In the genomic region with DNA sequence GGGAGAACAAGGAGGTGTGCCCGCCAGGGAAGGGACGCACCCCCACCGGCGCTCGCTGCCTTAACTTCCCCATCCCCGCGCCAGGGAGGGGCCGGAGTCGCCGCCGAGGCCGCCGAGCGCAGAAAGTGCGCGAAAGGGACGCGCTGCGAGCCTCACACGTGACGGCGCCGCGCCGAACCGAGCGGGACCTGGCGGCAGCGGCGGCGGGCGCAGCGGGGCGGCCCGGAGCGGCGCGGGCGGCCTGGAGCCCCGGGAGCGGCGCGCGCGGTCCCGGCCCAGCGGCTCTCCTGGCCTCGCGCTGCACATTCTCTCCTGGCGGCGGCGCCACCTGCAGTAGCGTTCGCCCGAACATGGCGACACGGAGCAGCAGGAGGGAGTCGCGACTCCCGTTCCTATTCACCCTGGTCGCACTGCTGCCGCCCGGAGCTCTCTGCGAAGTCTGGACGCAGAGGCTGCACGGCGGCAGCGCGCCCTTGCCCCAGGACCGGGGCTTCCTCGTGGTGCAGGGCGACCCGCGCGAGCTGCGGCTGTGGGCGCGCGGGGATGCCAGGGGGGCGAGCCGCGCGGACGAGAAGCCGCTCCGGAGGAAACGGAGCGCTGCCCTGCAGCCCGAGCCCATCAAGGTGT, we compare ENCODE assay signal across 8 cellular contexts. TPM values are rescaled to one million over a fixed set of nuclear protein-coding genes. Genes with fewer than 3 reads are reported as not detected.
DNase-seq lines count a peak whose midpoint lies in the region; ATAC-seq, FAIRE-seq and TF ChIP-seq lines count a peak whose summit lies in the region.

A gene with protein sequence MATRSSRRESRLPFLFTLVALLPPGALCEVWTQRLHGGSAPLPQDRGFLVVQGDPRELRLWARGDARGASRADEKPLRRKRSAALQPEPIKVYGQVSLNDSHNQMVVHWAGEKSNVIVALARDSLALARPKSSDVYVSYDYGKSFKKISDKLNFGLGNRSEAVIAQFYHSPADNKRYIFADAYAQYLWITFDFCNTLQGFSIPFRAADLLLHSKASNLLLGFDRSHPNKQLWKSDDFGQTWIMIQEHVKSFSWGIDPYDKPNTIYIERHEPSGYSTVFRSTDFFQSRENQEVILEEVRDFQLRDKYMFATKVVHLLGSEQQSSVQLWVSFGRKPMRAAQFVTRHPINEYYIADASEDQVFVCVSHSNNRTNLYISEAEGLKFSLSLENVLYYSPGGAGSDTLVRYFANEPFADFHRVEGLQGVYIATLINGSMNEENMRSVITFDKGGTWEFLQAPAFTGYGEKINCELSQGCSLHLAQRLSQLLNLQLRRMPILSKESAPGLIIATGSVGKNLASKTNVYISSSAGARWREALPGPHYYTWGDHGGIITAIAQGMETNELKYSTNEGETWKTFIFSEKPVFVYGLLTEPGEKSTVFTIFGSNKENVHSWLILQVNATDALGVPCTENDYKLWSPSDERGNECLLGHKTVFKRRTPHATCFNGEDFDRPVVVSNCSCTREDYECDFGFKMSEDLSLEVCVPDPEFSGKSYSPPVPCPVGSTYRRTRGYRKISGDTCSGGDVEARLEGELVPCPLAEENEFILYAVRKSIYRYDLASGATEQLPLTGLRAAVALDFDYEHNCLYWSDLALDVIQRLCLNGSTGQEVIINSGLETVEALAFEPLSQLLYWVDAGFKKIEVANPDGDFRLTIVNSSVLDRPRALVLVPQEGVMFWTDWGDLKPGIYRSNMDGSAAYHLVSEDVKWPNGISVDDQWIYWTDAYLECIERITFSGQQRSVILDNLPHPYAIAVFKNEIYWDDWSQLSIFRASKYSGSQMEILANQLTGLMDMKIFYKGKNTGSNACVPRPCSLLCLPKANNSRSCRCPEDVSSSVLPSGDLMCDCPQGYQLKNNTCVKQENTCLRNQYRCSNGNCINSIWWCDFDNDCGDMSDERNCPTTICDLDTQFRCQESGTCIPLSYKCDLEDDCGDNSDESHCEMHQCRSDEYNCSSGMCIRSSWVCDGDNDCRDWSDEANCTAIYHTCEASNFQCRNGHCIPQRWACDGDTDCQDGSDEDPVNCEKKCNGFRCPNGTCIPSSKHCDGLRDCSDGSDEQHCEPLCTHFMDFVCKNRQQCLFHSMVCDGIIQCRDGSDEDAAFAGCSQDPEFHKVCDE (N-terminal part only) (plus strand): TSS at position 333 of the 627 bp plus-strand sequence. CDS start 18 bp downstream, at position 351.

- H3K4me1 ChIP-seq in K562 (replicated peaks in 1 of 2; ENCODE audit: control insufficient read depth in 2 of 2, insufficient read depth in 2 of 2, low read length in 2 of 2), result peaks cover 0 to 9% of the 10 kb centered on the region in 2 experiments; a peak in 2 of 5 replicates

- peaks cover 12 to 36% of the 10 kb centered on the region in 2 experiments; a peak in 4 of 5 replicates for H3K27me3 ChIP-seq in K562 (ENCODE audit: control insufficient read depth in 2 of 2, insufficient read depth in 2 of 2, low read length in 2 of 2)

- TF ChIP-seq CTCF in K562 (IDR thresholded peaks at IDR 0.05 in 2 of 3, conservative IDR thresholded peaks at IDR 0.05 in 1 of 3; ENCODE audit: insufficient read depth in 2 of 3, low read depth in 1 of 3, low read length in 3 of 3), result peak; percentile 16 to 37 (median 19); a peak in 3 of 6 replicates

- POLR2A ChIA-PET in K562 (lab: Yijun Ruan, JAX), result no interaction called here

- H3K9me3 ChIP-seq in KOPT-K1 (ENCODE audit: insufficient read depth, low read length, poor library complexity, severe bottlenecking) (peaks cover 7% of the 10 kb centered on the region), K562 (replicated peaks; ENCODE audit: control insufficient read depth, insufficient read depth, low read depth, low read length) (no peaks in the 10 kb centered on the region)

- no peak within 1 kb of the TSS for H3K4me2 ChIP-seq in K562 (ENCODE audit: insufficient read depth, low read length)

- TF ChIP-seq POLR2A in K562 (conservative IDR thresholded peaks at IDR 0.05), result no peak

- in situ Hi-C loops in K562 (cut with MboI), result no loop called here

- no peak for TF ChIP-seq EP300 in K562 (IDR thresholded peaks at IDR 0.05; ENCODE audit: low read length)

- H2AFZ ChIP-seq in K562 (ENCODE audit: low read depth, low read length), result no peak within 1 kb of the TSS

- H3K36me3 ChIP-seq in KOPT-K1 (ENCODE audit: insufficient read depth, low read length), result no peaks in the 10 kb centered on the region
- H3K36me3 ChIP-seq in K562 (ENCODE audit: control insufficient read depth, insufficient read depth, low read length), result no peaks in the 10 kb centered on the region

- H3K9ac ChIP-seq in K562 (ENCODE audit: insufficient read depth in 1 of 2, low read depth in 2 of 2, low read length in 2 of 2), result no peak within 1 kb of the TSS

- H3K27ac ChIP-seq in KOPT-K1 (ENCODE audit: low read depth, low read length, poor library complexity, severe bottlenecking) (peak within 1 kb of the TSS; percentile 63), K562 (ENCODE audit: extremely low read depth, low read depth, low read length) (no peak within 1 kb of the TSS)

- no peak for FAIRE-seq in K562 (lab: Jason Lieb, UNC)

- 10% methylated on average over 46 of the region's 89 CpGs for WGBS in K562 (ENCODE audit: insufficient coverage, low coverage, missing lambda C conversion rate)

- H4K20me1 ChIP-seq in K562 (replicated peaks; ENCODE audit: control insufficient read depth, insufficient read depth, low read length), result no peaks in the 10 kb centered on the region

- no peaks in the 10 kb centered on the region for H3K79me2 ChIP-seq in K562 (ENCODE audit: control insufficient read depth, insufficient read depth, low read length)

- DNase-seq in DMS79 treated with DMSO at 0.1 percent for 48 hours (lab: John Stamatoyannopoulos, UW) (peak; percentile 84), T-helper 2 cell (peak; percentile 33 to 87 (median 69)), K562 (ENCODE audit: extremely low read depth in 1 of 4, low spot score in 3 of 4) (peak; percentile 19 to 25 (median 24)), skeletal muscle cell (ENCODE audit: low read depth) (no peak), DMS114 treated with DMSO at 0.1 percent for 48 hours (lab: John Stamatoyannopoulos, UW; ENCODE audit: unreplicated experiment) (no peak)

- BruUV-seq in K562 (replicated peaks; lab: Mats Ljungman, UMichigan), result no TSS peak

- intact Hi-C loops in K562 (cut with micrococcal nuclease), result loop anchor here (10.0 kb wide), 1 partner anchor 143 kb away; no protein-coding TSS in a partner anchor

- no peaks in the 10 kb centered on the region for H3K9me1 ChIP-seq in K562 (ENCODE audit: control insufficient read depth, insufficient read depth, low read length)

- CTCF ChIA-PET in K562 (lab: Yijun Ruan, JAX; ENCODE audit: low intra/inter-chr PET ratio), result no interaction called here

- no peak for TF ChIP-seq RAD21 in K562 (CRISPR knock-in tag; conservative IDR thresholded peaks at IDR 0.05 in 1 of 2, IDR thresholded peaks at IDR 0.05 in 1 of 2)

- peak within 1 kb of the TSS; percentile 13; the same call in 1 of the 2 replicates for H3K4me3 ChIP-seq in K562
- H3K4me3 ChIP-seq in iPS-11a (ENCODE audit: low read depth, low read length), result peak within 1 kb of the TSS; percentile 82
- peak within 1 kb of the TSS; percentile 58 for H3K4me3 ChIP-seq in skeletal muscle cell (ENCODE audit: low read depth, low read length)

- ATAC-seq in GM21529 (IDR thresholded peaks at IDR 0.05; ENCODE audit: unreplicated experiment) (peak; percentile 50), K562 (peak; percentile 94)

TF ChIP-seq in K562, 482 proteins besides CTCF, POLR2A, EP300 and RAD21 (continues in another document):
- TF ChIP-seq ELF1 (tag; IDR thresholded peaks at IDR 0.05) (no peak), MYC (IDR thresholded peaks at IDR 0.05; ENCODE audit: low read depth, low read length) (no peak), MYC (CRISPR knock-in tag; IDR thresholded peaks at IDR 0.05; ENCODE audit: borderline replicate concordance, low read depth) (no peak), HDAC3 (IDR thresholded peaks at IDR 0.05; ENCODE audit: borderline replicate concordance, partially characterized antibody) (no peak), YY1 (IDR thresholded peaks at IDR 0.05; ENCODE audit: borderline replicate concordance in 1 of 3, control insufficient read depth in 1 of 3, extremely low read depth in 1 of 3, insufficient read depth in 3 of 3, insufficient read length in 1 of 3, insufficient replicate concordance in 2 of 3, low read depth in 1 of 3, low read length in 2 of 3) (peak in 2 of 3 experiments; percentile 45 to 51)

RNA-seq across cellular contexts. Expression of the gene that starts here (rescaled TPM):
- total RNA-seq in K562 (2011; cell fraction: chromatin; rRNA removed; ENCODE audit: low replicate concordance), result 0.63 TPM in 1 of 2 replicates, not detected in the other
- total RNA-seq in K562 (2011; cell fraction: nucleolus; rRNA removed), result 0.13 and 0.17 TPM in 2 replicates
- total RNA-seq in K562 (2011; cell fraction: nucleoplasm; rRNA removed), result 0.07 TPM in 1 of 2 replicates, not detected in the other
- total RNA-seq in K562 (2014; rRNA removed) (0.04 TPM in 1 of 2 replicates, not detected in the other), K562 (2014; rRNA removed; fragmentation: Illumina TruSeq; extraction: Trizol) (not detected in 2 replicates), K562 (2015; rRNA removed; fragmentation: Illumina TruSeq; extraction: Trizol) (not detected in 2 replicates), K562 (2021) (0.60 and 0.66 TPM in 2 replicates)
- polyA plus RNA-seq in K562 (2011; rRNA removed) (0.03 TPM in 1 of 2 replicates, not detected in the other), K562 (2014; fragmentation: Illumina TruSeq; extraction: Trizol) (0.01 TPM in 1 of 2 replicates, not detected in the other), K562 (2014; fragmentation: Nextera tagmentation; extraction: Ambion mirVana) (under 1 TPM in 1 of 2 experiments, not detected in 1; 0.01 TPM), K562 (2014; rRNA removed) (0.01 TPM in 1 of 2 replicates, not detected in the other)
- under 0.01 and 0.01 TPM in 2 replicates for polyA plus RNA-seq in K562 (2011; cell fraction: cytosol; rRNA removed)
- 0.06 and 0.13 TPM in 2 replicates for polyA plus RNA-seq in K562 (2011; cell fraction: nucleus; rRNA removed)
- polyA plus RNA-seq in K562 (2012), result 0.01 and 0.05 TPM in 2 replicates
- 0.06 and 0.07 TPM in 2 replicates for polyA minus RNA-seq in K562 (2011; rRNA and poly(A)+ RNA removed)
- polyA minus RNA-seq in K562 (2011; cell fraction: cytosol; rRNA and poly(A)+ RNA removed), result 1.0 TPM in 1 of 2 replicates, not detected in the other
- polyA minus RNA-seq in K562 (2011; cell fraction: nucleus; rRNA and poly(A)+ RNA removed), result 0.11 TPM in 1 of 2 replicates, not detected in the other

Comparison
In these comparisons a context has a peak if more than half of its experiments do, and no peak if none do; other contexts are left out.
1. DNase-seq: peak in DMS79 treated with DMSO at 0.1 percent for 48 hours (single experiment), T-helper 2 cell (5 of 5) and K562 (4 of 4); none in skeletal muscle cell (single experiment) and DMS114 treated with DMSO at 0.1 percent for 48 hours (single experiment).
2. H3K4me3 ChIP-seq: peak in every context shown above with its lines; median percentile 82 in iPS-11a; 58 in skeletal muscle cell; 13 in K562.